In the genomic region with DNA sequence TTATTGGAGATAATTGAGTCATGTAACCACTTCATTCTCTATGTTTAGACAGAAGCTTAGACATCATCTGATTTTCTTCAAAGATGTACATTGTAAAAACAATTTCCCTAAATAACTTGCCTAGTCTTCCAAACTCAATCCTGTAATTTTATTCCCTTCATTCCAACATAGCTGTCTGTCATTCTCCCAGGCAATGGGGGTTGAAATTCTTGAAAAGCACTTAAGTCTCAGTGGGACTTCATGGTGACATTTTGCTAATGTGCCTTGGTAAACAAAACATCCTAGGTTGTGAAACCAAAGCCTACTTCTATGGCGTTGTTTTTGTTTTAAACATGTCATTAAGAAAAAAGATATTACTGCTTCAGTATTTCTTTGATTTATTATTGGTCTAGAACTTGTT, we compare ENCODE assay signal across 19 cellular contexts.
DNase-seq lines count a peak whose midpoint lies in the region; ATAC-seq and TF ChIP-seq lines count a peak whose summit lies in the region.
"Had no signal": no experiment of that assay in that cellular context is flagged by ENCODE, and none has a peak within 500 bp of the region (broad histone marks: within the 10 kb centered on the region; RNA-seq: fewer than 3 reads in every experiment).

No MANE protein-coding gene starts in this region.

- H3K36me3 ChIP-seq in breast epithelium = no peaks in the 10 kb centered on the region
- no peaks in the 10 kb centered on the region for H3K36me3 ChIP-seq in neural cell (ENCODE audit: insufficient read depth, low read length)
- H3K36me3 ChIP-seq: BE2C had no signal

- H3K9ac ChIP-seq in neural cell (ENCODE audit: low read length) = no peak overlapping the region

- H3K9me2 ChIP-seq in neural cell (ENCODE audit: insufficient read depth, low read length) = no peaks in the 10 kb centered on the region

- H3K4me3 ChIP-seq in breast epithelium = no peak overlapping the region
- no peak overlapping the region for H3K4me3 ChIP-seq in neural cell (ENCODE audit: low read length)
- H3K4me3 ChIP-seq: GM12878 had no signal

- CTCF ChIA-PET in MCF 10A (lab: Yijun Ruan, JAX) = interaction anchor here (0.7 kb wide), 1 partner anchor 1581 kb away, joined by 4 read pairs; no protein-coding TSS in a partner anchor

- peak overlapping the region; percentile 10 for H3K27ac Mint-ChIP-seq in MCF 10A (ENCODE audit: low read depth, unreplicated experiment)
- H3K27ac Mint-ChIP-seq in activated T-cell treated with anti-CD3 and anti-CD28 coated beads, Interleukin-2, amount 50 U/mL, for 72 hours = no peak overlapping the region
- no peak overlapping the region for H3K27ac Mint-ChIP-seq in stimulated activated naive B cell treated with anti-CD40 and anti-IgM and Interleukin-4, amounts not matched to agents 10 μg/mL and 1 μg/mL and 100 μg/mL, for 72 hours
- H3K27ac Mint-ChIP-seq: CD4-positive, CD25-positive, alpha-beta regulatory T cell; CD8-positive, alpha-beta memory T cell had no signal

- TF ChIP-seq CTCF in MCF 10A (IDR thresholded peaks at IDR 0.05; ENCODE audit: unreplicated experiment) = no peak
- no peak for TF ChIP-seq CTCF in breast epithelium (IDR thresholded peaks at IDR 0.05)
- TF ChIP-seq CTCF in neural cell (IDR thresholded peaks at IDR 0.05; ENCODE audit: poor library complexity, severe bottlenecking) = no peak

- POLR2A ChIA-PET in MCF 10A (lab: Yijun Ruan, JAX) = interaction anchor here (1.0 kb wide), 1 partner anchor 224 kb away, joined by 3 read pairs; no protein-coding TSS in a partner anchor

- no peak overlapping the region for H3K4me2 ChIP-seq in neural cell (ENCODE audit: low read length)

- H3K9me3 Mint-ChIP-seq in MCF 10A (ENCODE audit: unreplicated experiment) = no peaks in the 10 kb centered on the region
- peaks cover 0 to 2% of the 10 kb centered on the region in 2 donors for H3K9me3 Mint-ChIP-seq in activated T-cell treated with anti-CD3 and anti-CD28 coated beads, Interleukin-2, amount 50 U/mL, for 72 hours
- peaks cover 3% of the 10 kb centered on the region in 2 donors for H3K9me3 Mint-ChIP-seq in stimulated activated naive B cell treated with anti-CD40 and anti-IgM and Interleukin-4, amounts not matched to agents 10 μg/mL and 1 μg/mL and 100 μg/mL, for 72 hours

- no peaks in the 10 kb centered on the region for H3F3A ChIP-seq in neural cell (ENCODE audit: insufficient read depth, low read length, poor library complexity, severe bottlenecking)

- H3K4me1 Mint-ChIP-seq in MCF 10A (ENCODE audit: insufficient read depth, unreplicated experiment) = peaks cover 14% of the 10 kb centered on the region
- H3K4me1 Mint-ChIP-seq in activated T-cell treated with anti-CD3 and anti-CD28 coated beads, Interleukin-2, amount 50 U/mL, for 72 hours (ENCODE audit: low read depth) = no peaks in the 10 kb centered on the region
- H3K4me1 Mint-ChIP-seq in stimulated activated naive B cell treated with anti-CD40 and anti-IgM and Interleukin-4, amounts not matched to agents 10 μg/mL and 1 μg/mL and 100 μg/mL, for 72 hours = peaks cover 1 to 5% of the 10 kb centered on the region in 2 donors
- H3K4me1 Mint-ChIP-seq: CD4-positive, CD25-positive, alpha-beta regulatory T cell; CD8-positive, alpha-beta memory T cell had no signal

- BruUV-seq in MCF 10A (replicated peaks; lab: Mats Ljungman, UMichigan) = no TSS peak

- intact Hi-C loops in MCF 10A (cut with micrococcal nuclease) = loop anchor here (5.0 to 10.0 kb wide), 2 partner anchors 146 to 383 kb away; no protein-coding TSS in a partner anchor
- intact Hi-C loops in breast epithelium (cut with DNase I; ENCODE audit: low total_unique reads) = no loop called here

- H3K27me3 ChIP-seq in breast epithelium (peaks cover 0 to 25% of the 10 kb centered on the region in 2 donors), neural cell (ENCODE audit: insufficient read depth, low read depth, low read length) (no peaks in the 10 kb centered on the region)
- H3K27me3 ChIP-seq: BE2C had no signal

- H3K27ac ChIP-seq in breast epithelium = no peak overlapping the region
- no peak overlapping the region for H3K27ac ChIP-seq in neural cell (ENCODE audit: low read length)

- no peak for TF ChIP-seq EP300 in neural cell (conservative IDR thresholded peaks at IDR 0.05; ENCODE audit: poor library complexity, severe bottlenecking)

- H3K4me1 ChIP-seq in breast epithelium = no peaks in the 10 kb centered on the region
- H3K4me1 ChIP-seq: BE2C had no signal

- TF ChIP-seq RAD21 in neural cell (conservative IDR thresholded peaks at IDR 0.05) = no peak

- H4K20me1 ChIP-seq in neural cell (ENCODE audit: insufficient read depth) = no peaks in the 10 kb centered on the region

- no peak overlapping the region for H2AFZ ChIP-seq in neural cell (ENCODE audit: low read depth, low read length)

- DNase-seq in MCF 10A (ENCODE audit: unreplicated experiment) (no peak), breast epithelium (ENCODE audit: low spot score in 2 of 2) (no peak), left kidney (ENCODE audit: low read depth, low spot score) (peak; percentile 13)
- DNase-seq in activated T-cell treated with anti-CD3 and anti-CD28 coated beads, Interleukin-2, amount 50 U/mL, for 72 hours = no peak
- no peak for DNase-seq in stimulated activated naive B cell treated with anti-CD40 and anti-IgM and Interleukin-4, amounts not matched to agents 10 μg/mL and 1 μg/mL and 100 μg/mL, for 72 hours
- DNase-seq: 8988T; BE2C; C1 segment of cervical spinal cord; CD4-positive, CD25-positive, alpha-beta regulatory T cell; CD8-positive, alpha-beta memory T cell; COR-L47; DMS 273 treated with DMSO at 0.1 percent for 48 hours; DMS53; DND-41; EL; H9 had no signal

- no peak for ATAC-seq in activated T-cell treated with anti-CD3 and anti-CD28 coated beads, Interleukin-2, amount 50 U/mL, for 72 hours (replicated peaks in 1 of 2)
- no peak for ATAC-seq in HG03460 (IDR thresholded peaks at IDR 0.05; ENCODE audit: unreplicated experiment)
- no peak for ATAC-seq in stimulated activated naive B cell treated with anti-CD40 and anti-IgM and Interleukin-4, amounts not matched to agents 10 μg/mL and 1 μg/mL and 100 μg/mL, for 72 hours (replicated peaks)
- ATAC-seq: GM12878 had no signal

- no peaks in the 10 kb centered on the region for H3K79me2 ChIP-seq in neural cell (replicated peaks; ENCODE audit: insufficient read depth, low read length)

- no peak overlapping the region for H3K4me3 Mint-ChIP-seq in MCF 10A (ENCODE audit: unreplicated experiment)
- no peak overlapping the region for H3K4me3 Mint-ChIP-seq in activated T-cell treated with anti-CD3 and anti-CD28 coated beads, Interleukin-2, amount 50 U/mL, for 72 hours
- no peak overlapping the region for H3K4me3 Mint-ChIP-seq in stimulated activated naive B cell treated with anti-CD40 and anti-IgM and Interleukin-4, amounts not matched to agents 10 μg/mL and 1 μg/mL and 100 μg/mL, for 72 hours
- H3K4me3 Mint-ChIP-seq: CD4-positive, CD25-positive, alpha-beta regulatory T cell; CD8-positive, alpha-beta memory T cell; H9 had no signal

- H3K9me3 ChIP-seq in breast epithelium (no peaks in the 10 kb centered on the region), neural cell (ENCODE audit: low read length) (no peaks in the 10 kb centered on the region)
- H3K9me3 ChIP-seq: BE2C had no signal

- no peak for TF ChIP-seq POLR2A in breast epithelium (IDR thresholded peaks at IDR 0.05)

- peaks cover 73% of the 10 kb centered on the region for H3K27me3 Mint-ChIP-seq in MCF 10A (ENCODE audit: insufficient read depth, unreplicated experiment)
- peaks cover 13% of the 10 kb centered on the region for H3K27me3 Mint-ChIP-seq in activated T-cell treated with anti-CD3 and anti-CD28 coated beads, Interleukin-2, amount 50 U/mL, for 72 hours (ENCODE audit: low read depth)
- no peaks in the 10 kb centered on the region for H3K27me3 Mint-ChIP-seq in stimulated activated naive B cell treated with anti-CD40 and anti-IgM and Interleukin-4, amounts not matched to agents 10 μg/mL and 1 μg/mL and 100 μg/mL, for 72 hours
- H3K27me3 Mint-ChIP-seq: CD4-positive, CD25-positive, alpha-beta regulatory T cell; CD8-positive, alpha-beta memory T cell had no signal

- no peaks in the 10 kb centered on the region for H3K36me3 Mint-ChIP-seq in MCF 10A (ENCODE audit: insufficient read depth, unreplicated experiment)
- H3K36me3 Mint-ChIP-seq in activated T-cell treated with anti-CD3 and anti-CD28 coated beads, Interleukin-2, amount 50 U/mL, for 72 hours (ENCODE audit: insufficient read depth in 2 of 2) = no peaks in the 10 kb centered on the region
- peaks cover 0 to 2% of the 10 kb centered on the region in 2 donors for H3K36me3 Mint-ChIP-seq in stimulated activated naive B cell treated with anti-CD40 and anti-IgM and Interleukin-4, amounts not matched to agents 10 μg/mL and 1 μg/mL and 100 μg/mL, for 72 hours
- H3K36me3 Mint-ChIP-seq: CD4-positive, CD25-positive, alpha-beta regulatory T cell; CD8-positive, alpha-beta memory T cell had no signal

TF ChIP-seq in neural cell, 6 proteins besides CTCF, POLR2A, EP300 and RAD21 (continues in another document):
- TF ChIP-seq MXI1 (conservative IDR thresholded peaks at IDR 0.05; ENCODE audit: poor library complexity, severe bottlenecking) = no peak
- no peak for TF ChIP-seq POLR2AphosphoS5 (IDR thresholded peaks at IDR 0.05)
- TF ChIP-seq TAF1 (IDR thresholded peaks at IDR 0.05; ENCODE audit: low read depth) = no peak
- no peak for TF ChIP-seq EZH2 (IDR thresholded peaks at IDR 0.05; ENCODE audit: borderline replicate concordance, insufficient read depth, low read length, poor library complexity, severe bottlenecking)
- TF ChIP-seq, protein P1, sequence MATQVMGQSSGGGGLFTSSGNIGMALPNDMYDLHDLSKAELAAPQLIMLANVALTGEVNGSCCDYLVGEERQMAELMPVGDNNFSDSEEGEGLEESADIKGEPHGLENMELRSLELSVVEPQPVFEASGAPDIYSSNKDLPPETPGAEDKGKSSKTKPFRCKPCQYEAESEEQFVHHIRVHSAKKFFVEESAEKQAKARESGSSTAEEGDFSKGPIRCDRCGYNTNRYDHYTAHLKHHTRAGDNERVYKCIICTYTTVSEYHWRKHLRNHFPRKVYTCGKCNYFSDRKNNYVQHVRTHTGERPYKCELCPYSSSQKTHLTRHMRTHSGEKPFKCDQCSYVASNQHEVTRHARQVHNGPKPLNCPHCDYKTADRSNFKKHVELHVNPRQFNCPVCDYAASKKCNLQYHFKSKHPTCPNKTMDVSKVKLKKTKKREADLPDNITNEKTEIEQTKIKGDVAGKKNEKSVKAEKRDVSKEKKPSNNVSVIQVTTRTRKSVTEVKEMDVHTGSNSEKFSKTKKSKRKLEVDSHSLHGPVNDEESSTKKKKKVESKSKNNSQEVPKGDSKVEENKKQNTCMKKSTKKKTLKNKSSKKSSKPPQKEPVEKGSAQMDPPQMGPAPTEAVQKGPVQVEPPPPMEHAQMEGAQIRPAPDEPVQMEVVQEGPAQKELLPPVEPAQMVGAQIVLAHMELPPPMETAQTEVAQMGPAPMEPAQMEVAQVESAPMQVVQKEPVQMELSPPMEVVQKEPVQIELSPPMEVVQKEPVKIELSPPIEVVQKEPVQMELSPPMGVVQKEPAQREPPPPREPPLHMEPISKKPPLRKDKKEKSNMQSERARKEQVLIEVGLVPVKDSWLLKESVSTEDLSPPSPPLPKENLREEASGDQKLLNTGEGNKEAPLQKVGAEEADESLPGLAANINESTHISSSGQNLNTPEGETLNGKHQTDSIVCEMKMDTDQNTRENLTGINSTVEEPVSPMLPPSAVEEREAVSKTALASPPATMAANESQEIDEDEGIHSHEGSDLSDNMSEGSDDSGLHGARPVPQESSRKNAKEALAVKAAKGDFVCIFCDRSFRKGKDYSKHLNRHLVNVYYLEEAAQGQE (IDR thresholded peaks at IDR 0.05; ENCODE audit: borderline replicate concordance) = peak; percentile 65
